Comparison of ENCODE assay signal across 14 cellular contexts in genomic region chr6:139336488-139336887, GRCh38. TPM values are rescaled to one million over a fixed set of nuclear protein-coding genes. Genes with fewer than 3 reads are reported as not detected.
DNase-seq lines count a peak whose midpoint lies in the region; ATAC-seq and TF ChIP-seq lines count a peak whose summit lies in the region.
"Had no signal": no experiment of that assay in that cellular context is flagged by ENCODE, and none has a peak within 500 bp of the region (broad histone marks: within the 10 kb centered on the region; RNA-seq: fewer than 3 reads in every experiment).

No MANE protein-coding gene starts in this region.

- peaks cover 3% of the 10 kb centered on the region for H3K9me3 Mint-ChIP-seq in activated T-cell treated with anti-CD3 and anti-CD28 coated beads, Interleukin-2, amount 50 U/mL, for 24 hours
- H3K9me3 Mint-ChIP-seq in naive thymus-derived CD4-positive, alpha-beta T cell = peaks cover 0 to 5% (median 0%) of the 10 kb centered on the region in 11 donors
- H3K9me3 Mint-ChIP-seq: activated T-cell treated with anti-CD3 and anti-CD28 coated beads, Interleukin-2, amount 50 U/mL, for 72 hours had no signal

- intact Hi-C loops in esophagus squamous epithelium (cut with DNase I) (no loop called here), testis (cut with DNase I; ENCODE audit: low total_unique reads) (no loop called here)
- intact Hi-C loops in naive thymus-derived CD4-positive, alpha-beta T cell (cut with micrococcal nuclease) = no loop called here

- 15 to 22% methylated on average over 4 of the region's 4 CpGs for WGBS in esophagus squamous epithelium, 2 donors
- 41 to 50% methylated on average over 4 of the region's 4 CpGs for WGBS in testis, 2 donors

- no peak overlapping the region for H3K4me3 Mint-ChIP-seq in activated T-cell treated with anti-CD3 and anti-CD28 coated beads, Interleukin-2, amount 50 U/mL, for 24 hours
- H3K4me3 Mint-ChIP-seq in naive thymus-derived CD4-positive, alpha-beta T cell = no peak overlapping the region
- H3K4me3 Mint-ChIP-seq: activated T-cell treated with anti-CD3 and anti-CD28 coated beads, Interleukin-2, amount 50 U/mL, for 72 hours had no signal

- H3K27ac Mint-ChIP-seq in activated T-cell treated with anti-CD3 and anti-CD28 coated beads, Interleukin-2, amount 50 U/mL, for 24 hours = no peak overlapping the region
- peak overlapping the region in 1 of 9 donors; percentile 13 for H3K27ac Mint-ChIP-seq in naive thymus-derived CD4-positive, alpha-beta T cell
- H3K27ac Mint-ChIP-seq: activated T-cell treated with anti-CD3 and anti-CD28 coated beads, Interleukin-2, amount 50 U/mL, for 72 hours had no signal

- H3K4me3 ChIP-seq in esophagus squamous epithelium (no peak overlapping the region), testis (no peak overlapping the region)
- H3K4me3 ChIP-seq in naive thymus-derived CD4-positive, alpha-beta T cell (ENCODE audit: low read length) = no peak overlapping the region
- H3K4me3 ChIP-seq: A549 had no signal

- H3K4me1 ChIP-seq in esophagus squamous epithelium (peaks cover 15 to 54% (median 33%) of the 10 kb centered on the region in 3 donors), testis (no peaks in the 10 kb centered on the region)
- no peaks in the 10 kb centered on the region for H3K4me1 ChIP-seq in naive thymus-derived CD4-positive, alpha-beta T cell (ENCODE audit: control insufficient read depth in 2 of 2, insufficient read depth in 2 of 2, low read length in 2 of 2)
- H3K4me1 ChIP-seq: A549 had no signal

- no peaks in the 10 kb centered on the region for H3K36me3 Mint-ChIP-seq in activated T-cell treated with anti-CD3 and anti-CD28 coated beads, Interleukin-2, amount 50 U/mL, for 24 hours (ENCODE audit: low read depth)
- peaks cover 0 to 3% (median 0%) of the 10 kb centered on the region in 5 donors for H3K36me3 Mint-ChIP-seq in naive thymus-derived CD4-positive, alpha-beta T cell

- H3K4me1 Mint-ChIP-seq in activated T-cell treated with anti-CD3 and anti-CD28 coated beads, Interleukin-2, amount 50 U/mL, for 24 hours (ENCODE audit: low read depth) = peaks cover 9% of the 10 kb centered on the region
- H3K4me1 Mint-ChIP-seq in naive thymus-derived CD4-positive, alpha-beta T cell = peaks cover 0 to 26% (median 0%) of the 10 kb centered on the region in 7 donors

- no peak for TF ChIP-seq CTCF in esophagus squamous epithelium (IDR thresholded peaks at IDR 0.05)
- TF ChIP-seq CTCF in testis (IDR thresholded peaks at IDR 0.05) = no peak
- TF ChIP-seq CTCF in RWPE1 (conservative IDR thresholded peaks at IDR 0.05; ENCODE audit: low read depth) = no peak

- peak overlapping the region; percentile 39 to 82 (median 79) for H3K27ac ChIP-seq in esophagus squamous epithelium
- H3K27ac ChIP-seq in testis = no peak overlapping the region
- no peak overlapping the region for H3K27ac ChIP-seq in RWPE1
- H3K27ac ChIP-seq in naive thymus-derived CD4-positive, alpha-beta T cell (ENCODE audit: low read depth, low read length) = no peak overlapping the region
- H3K27ac ChIP-seq: A549, parathyroid adenoma had no signal

- no peaks in the 10 kb centered on the region for H3K9me3 ChIP-seq in esophagus squamous epithelium
- H3K9me3 ChIP-seq in testis = no peaks in the 10 kb centered on the region
- H3K9me3 ChIP-seq in naive thymus-derived CD4-positive, alpha-beta T cell (ENCODE audit: control insufficient read depth in 2 of 3, low read length in 3 of 3) = no peaks in the 10 kb centered on the region
- H3K9me3 ChIP-seq: A549 had no signal

- POLR2A ChIA-PET in RWPE1 (lab: Yijun Ruan, JAX; ENCODE audit: low non-redundant PET) = no interaction called here
- POLR2A ChIA-PET in naive thymus-derived CD4-positive, alpha-beta T cell (lab: Charles Lee) = interaction anchor here (0.6 to 1.9 kb wide), 4 partner anchors 11 to 74 kb away, joined by 3 to 5 read pairs (median 4); partner anchors contain the start of gene TXLNB

- DNase-seq in NCI-H748 (lab: John Stamatoyannopoulos, UW; ENCODE audit: unreplicated experiment) = peak; percentile 34
- no peak for DNase-seq in NCI-H748 treated with DMSO at 0.1 percent for 48 hours (lab: John Stamatoyannopoulos, UW)
- DNase-seq in NCI-H2196 (lab: John Stamatoyannopoulos, UW; ENCODE audit: unreplicated experiment) = peak; percentile 80
- DNase-seq in esophagus squamous epithelium (lab: John Stamatoyannopoulos, UW) = no peak
- peak; percentile 26 for DNase-seq in testis
- DNase-seq in activated T-cell treated with anti-CD3 and anti-CD28 coated beads, Interleukin-2, amount 50 U/mL, for 24 hours = no peak
- no peak for DNase-seq in RWPE1 (ENCODE audit: low spot score)
- DNase-seq in naive thymus-derived CD4-positive, alpha-beta T cell = no peak
- DNase-seq: activated T-cell treated with anti-CD3 and anti-CD28 coated beads, Interleukin-2, amount 50 U/mL, for 72 hours; effector CD4-positive, alpha-beta T cell; NCI-H1930; T-helper 9 cell had no signal

- no peaks in the 10 kb centered on the region for H3K36me3 ChIP-seq in esophagus squamous epithelium
- H3K36me3 ChIP-seq in testis (ENCODE audit: low read depth, missing control alignments) = no peaks in the 10 kb centered on the region
- no peaks in the 10 kb centered on the region for H3K36me3 ChIP-seq in naive thymus-derived CD4-positive, alpha-beta T cell (ENCODE audit: control insufficient read depth in 2 of 3, insufficient read depth in 3 of 3, low read length in 3 of 3)

- no peak for ATAC-seq in naive thymus-derived CD4-positive, alpha-beta T cell
- ATAC-seq: A549; activated T-cell treated with anti-CD3 and anti-CD28 coated beads, Interleukin-2, amount 50 U/mL, for 72 hours had no signal

- H3K27me3 Mint-ChIP-seq in activated T-cell treated with anti-CD3 and anti-CD28 coated beads, Interleukin-2, amount 50 U/mL, for 24 hours = no peaks in the 10 kb centered on the region
- H3K27me3 Mint-ChIP-seq in naive thymus-derived CD4-positive, alpha-beta T cell = no peaks in the 10 kb centered on the region

- no peaks in the 10 kb centered on the region for H3K27me3 ChIP-seq in esophagus squamous epithelium
- H3K27me3 ChIP-seq in testis = no peaks in the 10 kb centered on the region
- no peaks in the 10 kb centered on the region for H3K27me3 ChIP-seq in naive thymus-derived CD4-positive, alpha-beta T cell (ENCODE audit: control insufficient read depth in 2 of 2, insufficient read depth in 2 of 2, low read length in 2 of 2)

- TF ChIP-seq POLR2A in esophagus squamous epithelium (IDR thresholded peaks at IDR 0.05) (no peak), testis (IDR thresholded peaks at IDR 0.05) (no peak)

- CTCF ChIA-PET in RWPE1 (lab: Yijun Ruan, JAX) = interaction anchor here (0.6 kb wide), 1 partner anchor 624 kb away, joined by 3 read pairs; no protein-coding TSS in a partner anchor
- CTCF ChIA-PET in naive thymus-derived CD4-positive, alpha-beta T cell (lab: Charles Lee) = no interaction called here

RNA-seq across cellular contexts. Expression of gene CITED2, which starts 38.0 kb away (rescaled TPM):
- total RNA-seq in esophagus squamous epithelium = 100 to 1,000 TPM in 1 of 4 donors, 10 to 100 TPM in 3; 24.8 to 169 (median 60.9) TPM
- total RNA-seq in testis = 100 to 1,000 TPM in 1 of 2 donors, 10 to 100 TPM in 1; 70.2 to 115 TPM
- polyA plus RNA-seq in testis (ENCODE audit: insufficient read depth, low read depth, low replicate concordance) = 65.2 TPM
- total RNA-seq in naive thymus-derived CD4-positive, alpha-beta T cell = 100 to 1,000 TPM in 4 of 5 experiments, 10 to 100 TPM in 1; 58.8 to 152 (median 118) TPM
- 10 to 100 TPM; 30.6 to 35.9 TPM for polyA plus RNA-seq in naive thymus-derived CD4-positive, alpha-beta T cell

RNA-seq across cellular contexts. Expression of gene TXLNB, which starts 44.7 kb away (rescaled TPM):
- total RNA-seq in esophagus squamous epithelium = 1 to 10 TPM in 1 of 4 donors, under 1 TPM in 3; 0.04 to 1.1 (median 0.24) TPM
- total RNA-seq in testis = 1 to 10 TPM; 3.7 to 4.1 TPM
- polyA plus RNA-seq in testis (ENCODE audit: insufficient read depth, low read depth, low replicate concordance) = 4.5 TPM
- total RNA-seq in naive thymus-derived CD4-positive, alpha-beta T cell = 1 to 10 TPM in 1 of 5 experiments, under 1 TPM in 4; 0.29 to 1.1 (median 0.66) TPM
- under 1 TPM; 0.12 to 0.44 TPM for polyA plus RNA-seq in naive thymus-derived CD4-positive, alpha-beta T cell
- polyA plus RNA-seq: A549 had no signal

Comparison
In these comparisons a context has a peak if more than half of its experiments do, and no peak if none do; other contexts are left out.
1. DNase-seq: peak in NCI-H748 (single experiment), NCI-H2196 (single experiment) and testis (single experiment); none in NCI-H748 treated with DMSO at 0.1 percent for 48 hours (single experiment), esophagus squamous epithelium (single experiment), activated T-cell treated with anti-CD3 and anti-CD28 coated beads, Interleukin-2, amount 50 U/mL, for 24 hours (single experiment), RWPE1 (single experiment) and naive thymus-derived CD4-positive, alpha-beta T cell (0 of 9).
2. H3K27ac ChIP-seq: peak in esophagus squamous epithelium (4 of 4); none in testis (0 of 2), RWPE1 (single experiment) and naive thymus-derived CD4-positive, alpha-beta T cell (single experiment).